In the genomic region with DNA sequence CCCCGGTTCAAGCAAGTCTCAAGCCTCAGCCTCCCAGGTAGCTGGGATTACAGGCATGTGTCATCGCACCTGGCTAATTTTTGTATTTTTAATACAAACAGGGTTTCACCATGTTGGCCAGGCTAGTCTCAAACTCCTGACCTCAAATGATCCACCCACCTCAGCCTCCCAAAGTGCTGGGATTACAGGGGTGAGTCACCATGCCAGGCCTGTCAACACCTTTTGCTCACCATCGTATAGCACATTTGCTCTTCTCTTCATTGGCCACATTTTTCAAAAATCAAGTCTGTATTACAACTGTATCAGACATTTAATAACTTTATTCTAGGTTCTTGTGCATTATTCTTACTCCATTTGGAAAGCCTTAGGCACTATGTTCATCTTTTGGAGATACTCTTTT, we compare ENCODE assay signal across 2 cellular contexts.
TF ChIP-seq lines count a peak whose summit lies in the region.

No MANE protein-coding gene starts in this region.

TF ChIP-seq in SK-N-SH, 30 proteins besides CTCF, POLR2A, EP300 and RAD21 (continued from another document):
- TF ChIP-seq JUND (IDR thresholded peaks at IDR 0.05) (no peak), ELF1 (IDR thresholded peaks at IDR 0.05) (no peak), TAF1 (IDR thresholded peaks at IDR 0.05; ENCODE audit: borderline replicate concordance, low read depth, low read length) (no peak), RFX5 (IDR thresholded peaks at IDR 0.05; ENCODE audit: low read length) (no peak), MXI1 (IDR thresholded peaks at IDR 0.05; ENCODE audit: low read depth, low read length) (no peak), REST (IDR thresholded peaks at IDR 0.05; ENCODE audit: low read depth, low read length) (no peak), FOSL2 (IDR thresholded peaks at IDR 0.05; ENCODE audit: borderline replicate concordance, low read depth) (0 out of 2 replicates have a peak, but pooled peaks have one; percentile 3), SIN3A (IDR thresholded peaks at IDR 0.05; ENCODE audit: borderline replicate concordance, low read depth, low read length) (no peak), TEAD4 (IDR thresholded peaks at IDR 0.05; ENCODE audit: borderline replicate concordance, insufficient read depth) (no peak)
- TF ChIP-seq, protein P1, sequence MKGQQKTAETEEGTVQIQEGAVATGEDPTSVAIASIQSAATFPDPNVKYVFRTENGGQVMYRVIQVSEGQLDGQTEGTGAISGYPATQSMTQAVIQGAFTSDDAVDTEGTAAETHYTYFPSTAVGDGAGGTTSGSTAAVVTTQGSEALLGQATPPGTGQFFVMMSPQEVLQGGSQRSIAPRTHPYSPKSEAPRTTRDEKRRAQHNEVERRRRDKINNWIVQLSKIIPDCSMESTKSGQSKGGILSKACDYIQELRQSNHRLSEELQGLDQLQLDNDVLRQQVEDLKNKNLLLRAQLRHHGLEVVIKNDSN (IDR thresholded peaks at IDR 0.05; ENCODE audit: borderline replicate concordance, low read depth), result no peak
- TF ChIP-seq, protein P2, sequence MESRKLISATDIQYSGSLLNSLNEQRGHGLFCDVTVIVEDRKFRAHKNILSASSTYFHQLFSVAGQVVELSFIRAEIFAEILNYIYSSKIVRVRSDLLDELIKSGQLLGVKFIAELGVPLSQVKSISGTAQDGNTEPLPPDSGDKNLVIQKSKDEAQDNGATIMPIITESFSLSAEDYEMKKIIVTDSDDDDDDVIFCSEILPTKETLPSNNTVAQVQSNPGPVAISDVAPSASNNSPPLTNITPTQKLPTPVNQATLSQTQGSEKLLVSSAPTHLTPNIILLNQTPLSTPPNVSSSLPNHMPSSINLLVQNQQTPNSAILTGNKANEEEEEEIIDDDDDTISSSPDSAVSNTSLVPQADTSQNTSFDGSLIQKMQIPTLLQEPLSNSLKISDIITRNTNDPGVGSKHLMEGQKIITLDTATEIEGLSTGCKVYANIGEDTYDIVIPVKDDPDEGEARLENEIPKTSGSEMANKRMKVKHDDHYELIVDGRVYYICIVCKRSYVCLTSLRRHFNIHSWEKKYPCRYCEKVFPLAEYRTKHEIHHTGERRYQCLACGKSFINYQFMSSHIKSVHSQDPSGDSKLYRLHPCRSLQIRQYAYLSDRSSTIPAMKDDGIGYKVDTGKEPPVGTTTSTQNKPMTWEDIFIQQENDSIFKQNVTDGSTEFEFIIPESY (IDR thresholded peaks at IDR 0.05; ENCODE audit: borderline replicate concordance, low read depth), result no peak

TF ChIP-seq in SK-N-SH treated with all-trans-retinoic acid at 6 μM for 48 hours, 23 proteins besides CTCF, POLR2A, EP300 and RAD21 (continued from another document):
- TF ChIP-seq, protein P3, sequence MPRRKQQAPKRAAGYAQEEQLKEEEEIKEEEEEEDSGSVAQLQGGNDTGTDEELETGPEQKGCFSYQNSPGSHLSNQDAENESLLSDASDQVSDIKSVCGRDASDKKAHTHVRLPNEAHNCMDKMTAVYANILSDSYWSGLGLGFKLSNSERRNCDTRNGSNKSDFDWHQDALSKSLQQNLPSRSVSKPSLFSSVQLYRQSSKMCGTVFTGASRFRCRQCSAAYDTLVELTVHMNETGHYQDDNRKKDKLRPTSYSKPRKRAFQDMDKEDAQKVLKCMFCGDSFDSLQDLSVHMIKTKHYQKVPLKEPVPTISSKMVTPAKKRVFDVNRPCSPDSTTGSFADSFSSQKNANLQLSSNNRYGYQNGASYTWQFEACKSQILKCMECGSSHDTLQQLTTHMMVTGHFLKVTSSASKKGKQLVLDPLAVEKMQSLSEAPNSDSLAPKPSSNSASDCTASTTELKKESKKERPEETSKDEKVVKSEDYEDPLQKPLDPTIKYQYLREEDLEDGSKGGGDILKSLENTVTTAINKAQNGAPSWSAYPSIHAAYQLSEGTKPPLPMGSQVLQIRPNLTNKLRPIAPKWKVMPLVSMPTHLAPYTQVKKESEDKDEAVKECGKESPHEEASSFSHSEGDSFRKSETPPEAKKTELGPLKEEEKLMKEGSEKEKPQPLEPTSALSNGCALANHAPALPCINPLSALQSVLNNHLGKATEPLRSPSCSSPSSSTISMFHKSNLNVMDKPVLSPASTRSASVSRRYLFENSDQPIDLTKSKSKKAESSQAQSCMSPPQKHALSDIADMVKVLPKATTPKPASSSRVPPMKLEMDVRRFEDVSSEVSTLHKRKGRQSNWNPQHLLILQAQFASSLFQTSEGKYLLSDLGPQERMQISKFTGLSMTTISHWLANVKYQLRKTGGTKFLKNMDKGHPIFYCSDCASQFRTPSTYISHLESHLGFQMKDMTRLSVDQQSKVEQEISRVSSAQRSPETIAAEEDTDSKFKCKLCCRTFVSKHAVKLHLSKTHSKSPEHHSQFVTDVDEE (CRISPR knock-in tag; IDR thresholded peaks at IDR 0.05), result no peak
TF ChIP-seq in SK-N-SH treated with all-trans-retinoic acid at 6 μM for 48 hours: peak in this region for 0.
